12 cellular contexts compared by ENCODE assay signal in the genomic region with DNA sequence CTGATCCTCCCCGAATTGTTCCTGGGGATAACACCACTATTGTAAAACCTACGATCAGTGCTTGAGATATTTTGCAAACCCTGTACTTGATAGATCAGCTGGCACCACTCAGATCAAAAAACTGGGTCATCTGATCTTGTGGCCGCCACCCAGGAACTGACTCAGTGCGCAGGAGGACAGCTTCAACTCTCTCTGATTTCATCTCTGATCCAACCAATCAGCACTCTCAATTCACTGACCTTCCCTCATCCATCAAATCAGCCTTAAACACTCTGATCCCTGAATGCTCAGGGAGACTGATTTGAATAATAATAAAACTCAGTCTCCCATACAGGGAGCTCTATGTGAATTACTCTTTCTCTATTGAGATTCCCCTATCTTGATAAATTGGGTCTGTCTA. TPM values are rescaled to one million over a fixed set of nuclear protein-coding genes. Genes with fewer than 3 reads are reported as not detected.
DNase-seq lines count a peak whose midpoint lies in the region; ATAC-seq and TF ChIP-seq lines count a peak whose summit lies in the region.
"Had no signal": no experiment of that assay in that cellular context is flagged by ENCODE, and none has a peak within 500 bp of the region (broad histone marks: within the 10 kb centered on the region; RNA-seq: fewer than 3 reads in every experiment).

No MANE protein-coding gene starts in this region.

- H3K27ac ChIP-seq in osteoblast (ENCODE audit: low read depth, low read length), result peak overlapping the region; percentile 7
- H3K27ac ChIP-seq: tibial artery had no signal

- H3K4me2 ChIP-seq in osteoblast (ENCODE audit: insufficient read depth, low read length), result peak overlapping the region; percentile 18

- peak; percentile 6 for ATAC-seq in effector memory CD8-positive, alpha-beta T cell (replicated peaks)
- ATAC-seq in GM18868 (IDR thresholded peaks at IDR 0.05; ENCODE audit: unreplicated experiment), result no peak

- H3K36me3 ChIP-seq in osteoblast (ENCODE audit: insufficient read depth, low read length), result no peaks in the 10 kb centered on the region
- H3K36me3 ChIP-seq: tibial artery had no signal

- peak overlapping the region; percentile 26 to 37 for H3K4me3 Mint-ChIP-seq in effector memory CD8-positive, alpha-beta T cell
- H3K4me3 Mint-ChIP-seq: activated B cell treated with CpG ODN at 0.5 μM for 24 hours had no signal

- no peak for TF ChIP-seq CTCF in osteoblast (IDR thresholded peaks at IDR 0.05; ENCODE audit: extremely low read depth, low read depth, low read length)

- H3K27me3 Mint-ChIP-seq in effector memory CD8-positive, alpha-beta T cell, result no peaks in the 10 kb centered on the region

- H4K20me1 ChIP-seq in osteoblast (ENCODE audit: insufficient read depth, low read length), result no peaks in the 10 kb centered on the region

- no peak overlapping the region for H3K4me3 ChIP-seq in osteoblast (ENCODE audit: insufficient read depth, low read length)
- H3K4me3 ChIP-seq: tibial artery had no signal

- H3K27me3 ChIP-seq in osteoblast (ENCODE audit: insufficient read depth, low read length), result no peaks in the 10 kb centered on the region
- H3K27me3 ChIP-seq: tibial artery had no signal

- H3K4me1 Mint-ChIP-seq in effector memory CD8-positive, alpha-beta T cell (ENCODE audit: low read depth in 2 of 2), result peaks cover 3 to 11% of the 10 kb centered on the region in 2 donors

- H2AFZ ChIP-seq in osteoblast (ENCODE audit: low read length), result peak overlapping the region; percentile 49

- peak overlapping the region; percentile 42 to 50 for H3K27ac Mint-ChIP-seq in effector memory CD8-positive, alpha-beta T cell
- H3K27ac Mint-ChIP-seq: activated B cell treated with CpG ODN at 0.5 μM for 24 hours had no signal

- peaks cover 5% of the 10 kb centered on the region for H3K4me1 ChIP-seq in osteoblast (ENCODE audit: insufficient read depth, low read length)
- H3K4me1 ChIP-seq: tibial artery had no signal

- peak; percentile 20 to 32 for DNase-seq in activated CD4-positive, alpha-beta T cell treated with anti-CD3 and anti-CD28 coated beads for 4 hours
- no peak for DNase-seq in activated CD4-positive, alpha-beta T cell treated with anti-CD3 and anti-CD28 coated beads for 48 hours
- DNase-seq in OCI-M1 (lab: John Stamatoyannopoulos, UW) (peak; percentile 76), osteoblast (ENCODE audit: insufficient read length, low spot score, missing footprints) (peak; percentile 87), 8988T (no peak), cerebellar nuclear complex (lab: John Stamatoyannopoulos, UW) (no peak)
- DNase-seq in effector memory CD8-positive, alpha-beta T cell, result peak in 2 of 3 experiments; percentile 18 to 22
- DNase-seq: activated B cell treated with CpG ODN at 0.5 μM for 24 hours, cortex of kidney, NCI-H524 treated with DMSO at 0.1 percent for 48 hours, tibial artery had no signal

- no peaks in the 10 kb centered on the region for H3K9me3 ChIP-seq in osteoblast (ENCODE audit: low read depth, low read length)
- H3K9me3 ChIP-seq: tibial artery had no signal

- no peaks in the 10 kb centered on the region for H3K9me3 Mint-ChIP-seq in effector memory CD8-positive, alpha-beta T cell
- H3K9me3 Mint-ChIP-seq: activated B cell treated with CpG ODN at 0.5 μM for 24 hours had no signal

- H3K79me2 ChIP-seq in osteoblast (ENCODE audit: insufficient read depth, low read length), result peaks cover 3% of the 10 kb centered on the region

- H3K36me3 Mint-ChIP-seq in effector memory CD8-positive, alpha-beta T cell (ENCODE audit: insufficient read depth), result peaks cover 10% of the 10 kb centered on the region

RNA-seq across cellular contexts. Expression of gene XPOT, which starts 4.2 kb away (rescaled TPM):
- total RNA-seq in osteoblast, result 208 and 217 TPM in 2 replicates

RNA-seq across cellular contexts. Expression of gene C12orf56, which starts 9.5 kb away (rescaled TPM):
- under 0.01 and 0.36 TPM in 2 replicates for total RNA-seq in osteoblast
- total RNA-seq: activated B cell treated with CpG ODN at 0.5 μM for 24 hours had no signal

RNA-seq across cellular contexts. Expression of gene TBK1, which starts 51.9 kb away (rescaled TPM):
- 34.8 and 36.2 TPM in 2 replicates for total RNA-seq in osteoblast

Comparison
In these comparisons a context has a peak if more than half of its experiments do, and no peak if none do; other contexts are left out.
1. DNase-seq: peak in activated CD4-positive, alpha-beta T cell treated with anti-CD3 and anti-CD28 coated beads for 4 hours (2 of 2), OCI-M1 (single experiment), effector memory CD8-positive, alpha-beta T cell (2 of 3) and osteoblast (single experiment); none in activated CD4-positive, alpha-beta T cell treated with anti-CD3 and anti-CD28 coated beads for 48 hours (single experiment), 8988T (single experiment) and cerebellar nuclear complex (0 of 2).